ENCODE assay signal across 11 cellular contexts in genomic region chr9:6272229-6272597, GRCh38. TPM values are rescaled to one million over a fixed set of nuclear protein-coding genes. Genes with fewer than 3 reads are reported as not detected.
DNase-seq lines count a peak whose midpoint lies in the region; ATAC-seq, FAIRE-seq and TF ChIP-seq lines count a peak whose summit lies in the region.
"Had no signal": no experiment of that assay in that cellular context is flagged by ENCODE, and none has a peak within 500 bp of the region (broad histone marks: within the 10 kb centered on the region; RNA-seq: fewer than 3 reads in every experiment).

No MANE protein-coding gene starts in this region.

- no peak for TF ChIP-seq CTCF in choroid plexus epithelial cell (conservative IDR thresholded peaks at IDR 0.05; ENCODE audit: low read depth, low read length)
- TF ChIP-seq CTCF in type B pancreatic cell (conservative IDR thresholded peaks at IDR 0.05), result no peak

- no peaks in the 10 kb centered on the region for H3K27me3 Mint-ChIP-seq in type B pancreatic cell

- H3K9me3 ChIP-seq in small intestine (ENCODE audit: control insufficient read depth, low read depth) (no peaks in the 10 kb centered on the region), trophoblast cell (ENCODE audit: insufficient read depth, low read depth, low read length) (no peaks in the 10 kb centered on the region)

- no peak overlapping the region for H3K18ac ChIP-seq in trophoblast cell (ENCODE audit: low read length)

- DNase-seq in GM04504 (ENCODE audit: low read depth), result peak; percentile 28
- DNase-seq in choroid plexus epithelial cell (ENCODE audit: low read depth), result peak; percentile 95
- peak; percentile 5 for DNase-seq in small intestine
- no peak for DNase-seq in GOT3 (lab: John Stamatoyannopoulos, UW)
- DNase-seq in type B pancreatic cell (ENCODE audit: extremely low spot score, unreplicated experiment), result no peak
- DNase-seq in trophoblast cell, result no peak
- DNase-seq: NCI-H69, posterior cingulate gyrus had no signal

- peaks cover 4% of the 10 kb centered on the region for H3K4me1 Mint-ChIP-seq in type B pancreatic cell (ENCODE audit: unreplicated experiment)

- H2BK12ac ChIP-seq in trophoblast cell (ENCODE audit: low read length), result no peak overlapping the region

- H3K23ac ChIP-seq in trophoblast cell (ENCODE audit: low read length), result no peak overlapping the region

- H3K79me2 ChIP-seq in trophoblast cell (ENCODE audit: control insufficient read depth, insufficient read depth, low read length, poor library complexity), result no peaks in the 10 kb centered on the region

- H2AFZ ChIP-seq in trophoblast cell (ENCODE audit: insufficient read depth, low read length, poor library complexity), result no peak overlapping the region

- no peak overlapping the region for H3K27ac Mint-ChIP-seq in type B pancreatic cell

- H3K4me1 ChIP-seq in small intestine (ENCODE audit: control insufficient read depth in 2 of 2, insufficient read depth in 1 of 2, low read depth in 1 of 2, low read length in 1 of 2) (no peaks in the 10 kb centered on the region), trophoblast cell (ENCODE audit: control insufficient read depth in 1 of 2, insufficient read depth in 2 of 2, low read length in 2 of 2) (no peaks in the 10 kb centered on the region)

- H4K91ac ChIP-seq in trophoblast cell (ENCODE audit: low read depth, low read length), result no peak overlapping the region

- no peak overlapping the region for H2AK5ac ChIP-seq in trophoblast cell (ENCODE audit: low read length)

- H3K9ac ChIP-seq in trophoblast cell (ENCODE audit: low read length), result no peak overlapping the region

- no peak overlapping the region for H2BK5ac ChIP-seq in trophoblast cell (ENCODE audit: low read depth, low read length, poor library complexity)

- peak; percentile 84 for FAIRE-seq in islet of Langerhans (lab: Jason Lieb, UNC)
- no peak for FAIRE-seq in small intestine (lab: Jason Lieb, UNC)

- H3K36me3 Mint-ChIP-seq in type B pancreatic cell, result no peaks in the 10 kb centered on the region

- no peak overlapping the region for H4K8ac ChIP-seq in trophoblast cell (ENCODE audit: low read depth, low read length)

- no peak overlapping the region for H4K12ac ChIP-seq in trophoblast cell (ENCODE audit: low read depth, low read length)

- H3K4ac ChIP-seq in trophoblast cell (ENCODE audit: low read depth, low read length), result no peak overlapping the region

- no peak overlapping the region for H2BK120ac ChIP-seq in trophoblast cell (ENCODE audit: insufficient read depth, low read length, poor library complexity)

- H3K27me3 ChIP-seq in small intestine (ENCODE audit: control insufficient read depth in 2 of 2, insufficient read depth in 2 of 2, low read length in 2 of 2) (no peaks in the 10 kb centered on the region), trophoblast cell (ENCODE audit: insufficient read depth, low read length) (no peaks in the 10 kb centered on the region)

- H3K36me3 ChIP-seq in small intestine (ENCODE audit: control insufficient read depth in 2 of 2, insufficient read depth in 2 of 2, low read length in 2 of 2), result no peaks in the 10 kb centered on the region
- no peaks in the 10 kb centered on the region for H3K36me3 ChIP-seq in trophoblast cell (ENCODE audit: control insufficient read depth in 1 of 2, insufficient read depth in 2 of 2, low read length in 2 of 2)

- H3K14ac ChIP-seq in trophoblast cell (ENCODE audit: low read length), result no peak overlapping the region

- H3K4me2 ChIP-seq in trophoblast cell (ENCODE audit: low read length), result no peak overlapping the region

- H3K79me1 ChIP-seq in trophoblast cell (ENCODE audit: low read length), result no peaks in the 10 kb centered on the region

- H3K27ac ChIP-seq in small intestine (ENCODE audit: low read depth in 1 of 2, low read length in 1 of 2) (no peak overlapping the region), trophoblast cell (ENCODE audit: low read depth, low read length) (no peak overlapping the region)

- ATAC-seq in HG03565 (IDR thresholded peaks at IDR 0.05; ENCODE audit: unreplicated experiment), result no peak

- no peak overlapping the region for H3K4me3 ChIP-seq in choroid plexus epithelial cell (ENCODE audit: low read depth, low read length)
- no peak overlapping the region for H3K4me3 ChIP-seq in small intestine (ENCODE audit: low read depth in 1 of 2, low read length in 2 of 2)
- no peak overlapping the region for H3K4me3 ChIP-seq in trophoblast cell (ENCODE audit: low read depth, low read length)

- no peak overlapping the region for H3K4me3 Mint-ChIP-seq in type B pancreatic cell

- no peaks in the 10 kb centered on the region for H3K9me3 Mint-ChIP-seq in type B pancreatic cell

RNA-seq across cellular contexts. Expression of gene TPD52L3, which starts 56.0 kb away (rescaled TPM):
- not detected for polyA plus RNA-seq in small intestine
- total RNA-seq in type B pancreatic cell (ENCODE audit: low replicate concordance), result not detected in 2 replicates
- not detected in 2 replicates for polyA plus RNA-seq in trophoblast cell (2013)
- total RNA-seq: cerebellum had no signal

RNA-seq across cellular contexts. Expression of gene IL33, which starts 56.6 kb away (rescaled TPM):
- polyA plus RNA-seq in small intestine, result 10 to 100 TPM in 1 of 3 donors, 1 to 10 TPM in 1, under 1 TPM in 1; 0.45 to 18.7 (median 1.4) TPM
- total RNA-seq in type B pancreatic cell (ENCODE audit: low replicate concordance), result 0.67 and 13.3 TPM in 2 replicates
- polyA plus RNA-seq in trophoblast cell (2013), result not detected in 2 replicates

Comparison
In these comparisons a context has a peak if more than half of its experiments do, and no peak if none do; other contexts are left out.
1. DNase-seq: peak in GM04504 (single experiment), choroid plexus epithelial cell (single experiment) and small intestine (single experiment); none in GOT3 (single experiment), type B pancreatic cell (single experiment) and trophoblast cell (0 of 2).